9 cellular contexts compared by ENCODE assay signal in the genomic region with DNA sequence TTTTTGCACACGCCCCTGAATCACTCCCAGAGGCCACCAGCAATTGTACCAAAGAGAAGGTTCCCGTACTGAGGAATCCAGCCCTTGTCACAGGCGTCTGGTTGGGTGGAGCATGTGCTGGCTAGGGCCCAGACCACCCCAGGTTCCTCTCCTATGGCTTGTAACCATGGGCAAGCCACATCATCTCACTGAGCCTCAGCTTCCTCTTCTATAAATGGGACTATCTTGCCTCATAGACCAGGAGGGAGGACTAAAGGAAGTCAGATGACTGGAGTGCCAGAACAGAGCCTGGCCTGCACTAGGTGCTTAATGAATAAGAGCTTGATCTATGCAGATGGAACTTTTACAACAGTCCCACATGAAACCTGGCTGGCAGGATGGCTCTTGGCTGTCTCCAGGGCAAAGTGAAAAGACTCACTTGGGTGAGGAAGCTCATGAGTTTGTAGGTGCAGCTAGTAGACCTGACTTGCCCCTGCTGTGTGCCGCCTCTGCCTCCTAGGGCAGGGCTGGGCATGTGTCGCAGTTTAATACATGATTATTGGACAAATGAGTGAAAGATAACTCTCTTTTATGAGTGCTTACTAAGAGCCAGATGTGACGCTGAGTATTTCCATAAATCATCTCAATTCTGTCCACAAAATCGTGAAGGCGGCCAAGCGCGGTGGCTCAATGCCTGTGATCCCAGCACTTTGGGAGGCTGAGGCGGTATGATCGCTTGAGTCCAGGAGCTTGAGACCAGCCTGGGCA.
A peak's percentile ranks its signal among the peaks of the same experiment; 100 is the strongest.
DNase-seq lines count a peak whose midpoint lies in the region; ATAC-seq lines count a peak whose summit lies in the region.
"Had no signal": no experiment of that assay in that cellular context is flagged by ENCODE, and none has a peak within 500 bp of the region (broad histone marks: within the 10 kb centered on the region; RNA-seq: fewer than 3 reads in every experiment).

No MANE protein-coding gene starts in this region.

- peaks cover 15% of the 10 kb centered on the region for H3K4me1 Mint-ChIP-seq in stimulated activated naive CD8-positive, alpha-beta T cell treated with anti-CD3 and anti-CD28 coated beads, Interleukin-15, amount 100 ng/mL, for 72 hours
- H3K4me1 Mint-ChIP-seq in effector memory CD8-positive, alpha-beta T cell (ENCODE audit: low read depth in 2 of 2): peaks cover 9 to 13% of the 10 kb centered on the region in 2 donors

- no peak for ATAC-seq in stimulated activated naive CD8-positive, alpha-beta T cell treated with anti-CD3 and anti-CD28 coated beads, Interleukin-15, amount 100 ng/mL, for 72 hours
- no peak for ATAC-seq in stimulated activated naive CD8-positive, alpha-beta T cell treated with anti-CD3 and anti-CD28 coated beads, Interleukin-15, Interleukin-2, amounts not matched to agents 100 U/mL and 50 U/mL, for 24 hours
- ATAC-seq in effector memory CD8-positive, alpha-beta T cell (replicated peaks): peak; percentile 14
- ATAC-seq in GM19395 (IDR thresholded peaks at IDR 0.05; ENCODE audit: unreplicated experiment) (no peak), HG03521 (IDR thresholded peaks at IDR 0.05; ENCODE audit: unreplicated experiment) (no peak), HG03439 (IDR thresholded peaks at IDR 0.05; ENCODE audit: unreplicated experiment) (no peak)
- ATAC-seq: PC-3 had no signal

- no peaks in the 10 kb centered on the region for H3K9me3 Mint-ChIP-seq in stimulated activated naive CD8-positive, alpha-beta T cell treated with anti-CD3 and anti-CD28 coated beads, Interleukin-15, amount 100 ng/mL, for 72 hours
- H3K9me3 Mint-ChIP-seq in effector memory CD8-positive, alpha-beta T cell: no peaks in the 10 kb centered on the region

- peak overlapping the region; percentile 40 to 59 for H3K27ac Mint-ChIP-seq in stimulated activated naive CD8-positive, alpha-beta T cell treated with anti-CD3 and anti-CD28 coated beads, Interleukin-15, amount 100 ng/mL, for 72 hours
- no peak overlapping the region for H3K27ac Mint-ChIP-seq in effector memory CD8-positive, alpha-beta T cell

- no peak overlapping the region for H3K4me3 Mint-ChIP-seq in stimulated activated naive CD8-positive, alpha-beta T cell treated with anti-CD3 and anti-CD28 coated beads, Interleukin-15, amount 100 ng/mL, for 72 hours
- no peak overlapping the region for H3K4me3 Mint-ChIP-seq in effector memory CD8-positive, alpha-beta T cell

- H3K4me3 ChIP-seq in muscle layer of colon (ENCODE audit: low read depth in 1 of 2, low read length in 2 of 2): no peak overlapping the region

- no peaks in the 10 kb centered on the region for H3K9me3 ChIP-seq in muscle layer of colon (ENCODE audit: low read length)

- no peak overlapping the region for H3K9ac ChIP-seq in muscle layer of colon (ENCODE audit: low read length)

- peaks cover 59% of the 10 kb centered on the region for H3K36me3 Mint-ChIP-seq in effector memory CD8-positive, alpha-beta T cell (ENCODE audit: insufficient read depth)

- peaks cover 33% of the 10 kb centered on the region for H3K36me3 ChIP-seq in muscle layer of colon (ENCODE audit: insufficient read depth, low read length)

- H3K27me3 ChIP-seq in muscle layer of colon (ENCODE audit: control insufficient read depth in 1 of 2, insufficient read depth in 2 of 2, low read length in 2 of 2): no peaks in the 10 kb centered on the region

- no peaks in the 10 kb centered on the region for H3K27me3 Mint-ChIP-seq in stimulated activated naive CD8-positive, alpha-beta T cell treated with anti-CD3 and anti-CD28 coated beads, Interleukin-15, amount 100 ng/mL, for 72 hours
- no peaks in the 10 kb centered on the region for H3K27me3 Mint-ChIP-seq in effector memory CD8-positive, alpha-beta T cell

- H3K4me1 ChIP-seq in muscle layer of colon (ENCODE audit: insufficient read depth, low read length): peaks cover 41% of the 10 kb centered on the region

- no peak for DNase-seq in stimulated activated naive CD8-positive, alpha-beta T cell treated with anti-CD3 and anti-CD28 coated beads, Interleukin-15, amount 100 ng/mL, for 72 hours
- DNase-seq in stimulated activated naive CD8-positive, alpha-beta T cell treated with anti-CD3 and anti-CD28 coated beads, Interleukin-15, Interleukin-2, amounts not matched to agents 100 U/mL and 50 U/mL, for 24 hours: no peak
- DNase-seq in effector memory CD8-positive, alpha-beta T cell: no peak
- DNase-seq in COLO668 (lab: John Stamatoyannopoulos, UW; ENCODE audit: unreplicated experiment): no peak
- DNase-seq: PC-3 had no signal

- H3K27ac ChIP-seq in muscle layer of colon (ENCODE audit: low read depth, low read length): peak overlapping the region; percentile 59

Comparison
In these comparisons a context has a peak if more than half of its experiments do, and no peak if none do; other contexts are left out.
1. H3K27ac Mint-ChIP-seq: peak in stimulated activated naive CD8-positive, alpha-beta T cell treated with anti-CD3 and anti-CD28 coated beads, Interleukin-15, amount 100 ng/mL, for 72 hours (2 of 2); none in effector memory CD8-positive, alpha-beta T cell (0 of 2).